In the genomic region with DNA sequence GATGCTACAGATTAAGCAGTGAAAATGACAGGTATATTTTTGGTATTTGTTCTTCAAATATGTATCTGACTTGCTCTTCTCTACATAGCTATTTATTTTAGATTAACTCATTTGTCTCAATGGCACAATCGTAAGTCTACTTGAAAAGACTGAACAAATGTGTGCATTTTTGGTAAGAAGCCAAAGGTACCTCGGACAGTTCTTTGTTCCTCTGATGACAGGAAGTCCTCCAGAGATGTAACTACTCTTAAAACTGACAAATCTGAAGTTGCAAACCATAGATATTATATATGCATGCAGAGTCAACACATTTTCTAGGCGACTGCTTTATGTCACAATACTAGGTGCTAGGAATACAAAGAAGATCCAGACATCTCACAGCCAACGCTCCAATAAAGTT, we compare ENCODE assay signal across 31 cellular contexts.
"Had no signal": no experiment of that assay in that cellular context is flagged by ENCODE, and none has a peak within 500 bp of the region (broad histone marks: within the 10 kb centered on the region; RNA-seq: fewer than 3 reads in every experiment).

No MANE protein-coding gene starts in this region.

- H3K36me3 ChIP-seq: ovary had no signal

- H3K4me3 ChIP-seq: ovary, psoas muscle, spleen, suprapubic skin, tibial artery, upper lobe of right lung had no signal

- H3K27me3 ChIP-seq: ovary, spleen, suprapubic skin, tibial artery, upper lobe of right lung had no signal

- H3K9me3 ChIP-seq: ovary, psoas muscle, spleen, suprapubic skin, tibial artery, upper lobe of right lung had no signal

- H3K4me1 Mint-ChIP-seq: activated CD4-positive, alpha-beta memory T cell treated with anti-CD3 and anti-CD28 coated beads, Interleukin-2, amount 10 ng/mL, durations not matched to agents 7 days and 5 days had no signal

- H3K4me3 Mint-ChIP-seq: activated CD4-positive, alpha-beta memory T cell treated with anti-CD3 and anti-CD28 coated beads, Interleukin-2, amount 10 ng/mL, durations not matched to agents 7 days and 5 days; activated CD4-positive, alpha-beta T cell treated with anti-CD3 and anti-CD28 coated beads, Interleukin-2, amount 10 ng/mL, durations not matched to agents 24 days and 14 days; activated naive CD8-positive, alpha-beta T cell treated with anti-CD3 and anti-CD28 coated beads, Interleukin-2, amount 50 U/mL, for 24 hours; activated T-cell treated with anti-CD3 and anti-CD28 coated beads, Interleukin-2, amount 50 U/mL, for 24 hours; activated T-helper 17 cell treated with anti-CD3 and anti-CD28 coated beads, Interleukin-2, amount 50 U/mL, for 72 hours; effector memory CD8-positive, alpha-beta T cell; mesothelial cell of epicardium; naive B cell; nephron progenitor cell had no signal

- H3K4me1 ChIP-seq: psoas muscle, suprapubic skin, tibial artery, upper lobe of right lung had no signal

- H3K9me3 Mint-ChIP-seq: activated CD4-positive, alpha-beta memory T cell treated with anti-CD3 and anti-CD28 coated beads, Interleukin-2, amount 10 ng/mL, durations not matched to agents 7 days and 5 days; activated CD4-positive, alpha-beta T cell treated with anti-CD3 and anti-CD28 coated beads, Interleukin-2, amount 10 ng/mL, durations not matched to agents 24 days and 14 days; activated naive CD4-positive, alpha-beta T cell treated with anti-CD3 and anti-CD28 coated beads, Interleukin-2, amount 50 U/mL, for 24 hours; activated naive CD8-positive, alpha-beta T cell treated with anti-CD3 and anti-CD28 coated beads, Interleukin-2, amount 50 U/mL, for 24 hours; activated T-cell treated with anti-CD3 and anti-CD28 coated beads, Interleukin-2, amount 50 U/mL, for 24 hours; activated T-helper 17 cell treated with anti-CD3 and anti-CD28 coated beads, Interleukin-2, amount 50 U/mL, for 72 hours; effector memory CD8-positive, alpha-beta T cell; mesothelial cell of epicardium; naive B cell; nephron progenitor cell had no signal

- H3K27ac ChIP-seq: ovary, psoas muscle, spleen, suprapubic skin, tibial artery, upper lobe of right lung, WERI-Rb-1 had no signal

- H3K27me3 Mint-ChIP-seq: activated CD4-positive, alpha-beta memory T cell treated with anti-CD3 and anti-CD28 coated beads, Interleukin-2, amount 10 ng/mL, durations not matched to agents 7 days and 5 days; activated CD4-positive, alpha-beta T cell treated with anti-CD3 and anti-CD28 coated beads, Interleukin-2, amount 10 ng/mL, durations not matched to agents 24 days and 14 days; activated naive CD4-positive, alpha-beta T cell treated with anti-CD3 and anti-CD28 coated beads, Interleukin-2, amount 50 U/mL, for 24 hours; activated naive CD8-positive, alpha-beta T cell treated with anti-CD3 and anti-CD28 coated beads, Interleukin-2, amount 50 U/mL, for 24 hours; activated T-cell treated with anti-CD3 and anti-CD28 coated beads, Interleukin-2, amount 50 U/mL, for 24 hours; activated T-helper 17 cell treated with anti-CD3 and anti-CD28 coated beads, Interleukin-2, amount 50 U/mL, for 72 hours; effector memory CD8-positive, alpha-beta T cell; naive B cell had no signal

- DNase-seq: activated CD4-positive, alpha-beta memory T cell treated with anti-CD3 and anti-CD28 coated beads, Interleukin-2, amount 10 ng/mL, durations not matched to agents 7 days and 5 days; activated CD4-positive, alpha-beta T cell treated with anti-CD3 and anti-CD28 coated beads, Interleukin-2, amount 10 ng/mL, durations not matched to agents 24 days and 14 days; activated CD4-positive, CD25-positive, alpha-beta regulatory T cell treated with anti-CD3 and anti-CD28 coated beads, Interleukin-2, amount 50 U/mL, for 72 hours; activated CD8-positive, alpha-beta memory T cell treated with anti-CD3 and anti-CD28 coated beads, Interleukin-2, amount 50 U/mL, for 48 hours; activated gamma-delta T cell treated with Interleukin-2 at 50 U/mL for 16 hours; activated naive CD8-positive, alpha-beta T cell treated with anti-CD3 and anti-CD28 coated beads, Interleukin-2, amount 50 U/mL, for 24 hours; activated T-cell treated with anti-CD3 and anti-CD28 coated beads, Interleukin-2, amount 50 U/mL, for 24 hours; amygdala; caudate nucleus; cortex of kidney; effector memory CD8-positive, alpha-beta T cell; erythroblast; foreskin fibroblast; head of caudate nucleus; hippocampal formation; kidney; left colon; naive B cell; nephron progenitor cell; ovary; psoas muscle; spleen; stimulated activated naive CD4-positive, alpha-beta T cell; T-helper 9 cell; tibial artery; upper lobe of right lung; WERI-Rb-1 had no signal

- ATAC-seq: effector memory CD8-positive, alpha-beta T cell; left colon; psoas muscle; upper lobe of right lung had no signal

- H3K27ac Mint-ChIP-seq: activated CD4-positive, alpha-beta memory T cell treated with anti-CD3 and anti-CD28 coated beads, Interleukin-2, amount 10 ng/mL, durations not matched to agents 7 days and 5 days; activated CD4-positive, alpha-beta T cell treated with anti-CD3 and anti-CD28 coated beads, Interleukin-2, amount 10 ng/mL, durations not matched to agents 24 days and 14 days; activated naive CD8-positive, alpha-beta T cell treated with anti-CD3 and anti-CD28 coated beads, Interleukin-2, amount 50 U/mL, for 24 hours; activated T-cell treated with anti-CD3 and anti-CD28 coated beads, Interleukin-2, amount 50 U/mL, for 24 hours; activated T-helper 17 cell treated with anti-CD3 and anti-CD28 coated beads, Interleukin-2, amount 50 U/mL, for 72 hours; effector memory CD8-positive, alpha-beta T cell; mesothelial cell of epicardium had no signal
